Comparison of ENCODE assay signal across 17 cellular contexts in the genomic region with DNA sequence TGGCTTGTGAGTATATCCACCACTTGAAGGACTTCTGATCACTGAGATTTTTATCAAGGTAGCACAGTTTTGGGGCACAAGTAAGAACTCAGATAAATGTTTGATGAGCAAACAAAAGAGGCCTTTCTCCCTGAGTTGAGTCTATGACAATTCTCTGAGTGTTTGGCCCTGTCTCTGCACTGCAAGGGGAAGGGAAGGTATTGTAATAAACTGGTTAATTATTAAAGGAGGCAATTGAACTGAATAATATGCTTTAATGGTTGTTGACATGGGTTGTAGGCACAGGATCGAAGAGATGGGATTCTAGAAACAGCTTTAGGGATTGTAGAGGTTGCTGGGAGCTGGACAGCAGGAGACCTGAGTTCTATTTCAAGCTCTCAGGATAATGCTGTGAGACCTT.
"Had no signal": no experiment of that assay in that cellular context is flagged by ENCODE, and none has a peak within 500 bp of the region (broad histone marks: within the 10 kb centered on the region; RNA-seq: fewer than 3 reads in every experiment).

No MANE protein-coding gene starts in this region.

- H3K4me3 Mint-ChIP-seq: effector memory CD8-positive, alpha-beta T cell; naive thymus-derived CD4-positive, alpha-beta T cell; neural crest cell had no signal

- H3K27ac Mint-ChIP-seq: effector memory CD8-positive, alpha-beta T cell; naive thymus-derived CD4-positive, alpha-beta T cell had no signal

- H3K9me3 Mint-ChIP-seq: effector memory CD8-positive, alpha-beta T cell had no signal

- H3K4me1 Mint-ChIP-seq: naive thymus-derived CD4-positive, alpha-beta T cell; neural crest cell had no signal

- H3K9me3 ChIP-seq: esophagus muscularis mucosa, gastrocnemius medialis, prostate gland, sigmoid colon had no signal

- H3K4me1 ChIP-seq: esophagus muscularis mucosa, gastrocnemius medialis, parathyroid adenoma, prostate gland, sigmoid colon had no signal

- H3K27me3 ChIP-seq: esophagus muscularis mucosa, gastrocnemius medialis, sigmoid colon had no signal

- DNase-seq: effector memory CD8-positive, alpha-beta T cell; gastrocnemius medialis; kidney; mammary epithelial cell; naive thymus-derived CD4-positive, alpha-beta T cell; nucleus accumbens; sigmoid colon; stimulated activated CD4-positive, alpha-beta T cell treated with anti-CD3 and anti-CD28 coated beads, Interleukin-12 subunit alpha, Interleukin-12 subunit beta, amount 100 ng/mL, for 4 hours; stimulated activated naive CD4-positive, alpha-beta T cell; trophoblast cell had no signal

- H3K27ac ChIP-seq: epithelial cell of prostate, esophagus muscularis mucosa, gastrocnemius medialis, parathyroid adenoma, prostate gland, sigmoid colon, skin epidermis had no signal

- H3K4me3 ChIP-seq: esophagus muscularis mucosa, gastrocnemius medialis, prostate gland, sigmoid colon, skin epidermis had no signal

- H3K9ac ChIP-seq: parathyroid adenoma had no signal

- H2AFZ ChIP-seq: parathyroid adenoma had no signal

- H3K36me3 Mint-ChIP-seq: naive thymus-derived CD4-positive, alpha-beta T cell had no signal

- ATAC-seq: effector memory CD8-positive, alpha-beta T cell; gastrocnemius medialis; left lobe of liver; naive thymus-derived CD4-positive, alpha-beta T cell had no signal

- H3K36me3 ChIP-seq: esophagus muscularis mucosa, gastrocnemius medialis, prostate gland, sigmoid colon had no signal

- H3K79me2 ChIP-seq: parathyroid adenoma had no signal
